Comparison of ENCODE assay signal across 9 cellular contexts in the genomic region with DNA sequence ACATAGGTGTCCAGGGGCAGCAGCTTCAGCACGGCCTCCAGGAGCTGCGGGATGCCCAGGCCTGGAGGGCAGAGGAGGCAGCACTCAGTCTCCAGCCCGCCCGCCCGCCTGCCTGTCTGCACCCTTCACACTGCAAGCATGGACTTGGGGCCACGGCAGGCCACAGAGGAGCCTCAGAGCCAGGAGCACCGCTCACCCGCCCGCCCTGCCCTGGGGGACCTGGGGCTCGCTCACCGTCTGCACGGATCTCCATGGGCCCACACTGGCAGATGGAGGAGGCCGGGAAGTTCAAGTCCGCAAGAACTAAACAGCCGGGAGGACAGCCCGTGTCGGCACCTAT. TPM values are rescaled to one million over a fixed set of nuclear protein-coding genes. Genes with fewer than 3 reads are reported as not detected.
A peak's percentile ranks its signal among the peaks of the same experiment; 100 is the strongest.
DNase-seq lines count a peak whose midpoint lies in the region; ATAC-seq, FAIRE-seq and TF ChIP-seq lines count a peak whose summit lies in the region.
"Had no signal": no experiment of that assay in that cellular context is flagged by ENCODE, and none has a peak within 500 bp of the region (broad histone marks: within the 10 kb centered on the region; RNA-seq: fewer than 3 reads in every experiment).

No MANE protein-coding gene starts in this region.

- FAIRE-seq in pancreas (lab: Jason Lieb, UNC) = no peak
- FAIRE-seq: islet of Langerhans had no signal

- ATAC-seq in DND-41 (ENCODE audit: insufficient read depth, low read depth) = no peak
- no peak for ATAC-seq in pancreas
- ATAC-seq in GM21723 (IDR thresholded peaks at IDR 0.05; ENCODE audit: unreplicated experiment) = no peak
- ATAC-seq in GM21576 (IDR thresholded peaks at IDR 0.05; ENCODE audit: unreplicated experiment) = no peak
- ATAC-seq in GM21825 (IDR thresholded peaks at IDR 0.05; ENCODE audit: unreplicated experiment) = no peak

- H3K4me3 ChIP-seq in DND-41 (ENCODE audit: low read depth in 1 of 2, low read length in 2 of 2) (peak overlapping the region; percentile 27 to 66; a peak in 3 of 4 replicates), OCI-LY3 (ENCODE audit: low read length) (peak overlapping the region; percentile 94), esophagus muscularis mucosa (peak overlapping the region; percentile 59 to 74 (median 62)), pancreas (peak overlapping the region; percentile 39 to 63 (median 46)), adrenal gland (peak overlapping the region in 1 of 4 donors; percentile 80)

- intact Hi-C loops in esophagus muscularis mucosa (cut with DNase I) = no loop called here
- intact Hi-C loops in pancreas (cut with DNase I) = no loop called here
- intact Hi-C loops in adrenal gland (cut with DNase I) = no loop called here

- H3K36me3 ChIP-seq in DND-41 (ENCODE audit: insufficient read depth, low read length) (0 out of 2 replicates have a peak, but pooled peaks cover 1% of the 10 kb centered on the region), OCI-LY3 (replicated peaks; ENCODE audit: low read depth, low read length) (peaks cover 5% of the 10 kb centered on the region), esophagus muscularis mucosa (peaks cover 0 to 7% (median 4%) of the 10 kb centered on the region in 4 donors), pancreas (no peaks in the 10 kb centered on the region), adrenal gland (replicated peaks in 1 of 2) (no peaks in the 10 kb centered on the region)

- TF ChIP-seq CTCF in DND-41 (IDR thresholded peaks at IDR 0.05; ENCODE audit: borderline replicate concordance, extremely low read depth, low read length, poor library complexity, severe bottlenecking) (no peak), OCI-LY3 (IDR thresholded peaks at IDR 0.05; ENCODE audit: low read depth, low read length) (no peak), esophagus muscularis mucosa (IDR thresholded peaks at IDR 0.05) (no peak), pancreas (IDR thresholded peaks at IDR 0.05) (no peak), adrenal gland (IDR thresholded peaks at IDR 0.05) (no peak)

- no peak for TF ChIP-seq EP300 in esophagus muscularis mucosa (IDR thresholded peaks at IDR 0.05)

- H3K4me2 ChIP-seq in DND-41 (ENCODE audit: insufficient read depth, low read length) (peak overlapping the region; percentile 79), OCI-LY3 (ENCODE audit: low read length) (peak overlapping the region; percentile 95)

- H4K20me1 ChIP-seq in DND-41 (ENCODE audit: insufficient read depth, low read length) (0 out of 2 replicates have a peak, but pooled peaks cover 5% of the 10 kb centered on the region), OCI-LY3 (ENCODE audit: insufficient read depth, low read length) (no peaks in the 10 kb centered on the region)

- TF ChIP-seq POLR2A in esophagus muscularis mucosa (IDR thresholded peaks at IDR 0.05; ENCODE audit: low read depth) (no peak), adrenal gland (IDR thresholded peaks at IDR 0.05) (no peak)

- H3K4me1 ChIP-seq in DND-41 (ENCODE audit: insufficient read depth, low read length) (peaks cover 11% of the 10 kb centered on the region), OCI-LY3 (ENCODE audit: low read length) (peaks cover 8% of the 10 kb centered on the region; the same call in 1 of the 2 replicates), esophagus muscularis mucosa (peaks cover 16 to 23% (median 17%) of the 10 kb centered on the region in 4 donors), pancreas (peaks cover 10 to 20% (median 10%) of the 10 kb centered on the region in 3 donors), adrenal gland (replicated peaks in 1 of 2) (peaks cover 6 to 12% of the 10 kb centered on the region in 2 donors)

- H3K27ac ChIP-seq in DND-41 (ENCODE audit: low read length) (no peak overlapping the region), OCI-LY3 (ENCODE audit: low read length) (peak overlapping the region; percentile 55; the same call in 1 of the 2 replicates), esophagus muscularis mucosa (replicated peaks in 1 of 4) (peak overlapping the region in 2 of 4 donors; percentile 37 to 52), pancreas (no peak overlapping the region), adrenal gland (no peak overlapping the region)

- H3K79me2 ChIP-seq in DND-41 (ENCODE audit: insufficient read depth, low read length) (no peaks in the 10 kb centered on the region), OCI-LY3 (ENCODE audit: low read length) (peaks cover 9% of the 10 kb centered on the region)

- 100% methylated on average over 1 of the region's 17 CpGs for WGBS in esophagus muscularis mucosa
- WGBS in pancreas, 2 donors = 65 to 68% methylated on average over 16 to 17 of the region's 17 CpGs
- 42 to 90% (median 60%) methylated on average over 2 to 17 of the region's 17 CpGs for whole genome bisulfite sequencing in adrenal gland, 4 donors

- DNase-seq in DND-41 = no peak
- no peak for DNase-seq in esophagus muscularis mucosa (ENCODE audit: extremely low spot score)
- DNase-seq in pancreas = no peak
- no peak for DNase-seq in adrenal gland

- H3K9me3 ChIP-seq in DND-41 (ENCODE audit: insufficient read depth, low read length, severe bottlenecking) = no peaks in the 10 kb centered on the region
- H3K9me3 ChIP-seq in OCI-LY3 (ENCODE audit: insufficient read depth, low read length) = no peaks in the 10 kb centered on the region
- H3K9me3 ChIP-seq in esophagus muscularis mucosa = no peaks in the 10 kb centered on the region
- no peaks in the 10 kb centered on the region for H3K9me3 ChIP-seq in pancreas
- no peaks in the 10 kb centered on the region for H3K9me3 ChIP-seq in adrenal gland (replicated peaks in 1 of 3)

- H2AFZ ChIP-seq in DND-41 (ENCODE audit: low read depth, low read length) (no peak overlapping the region), OCI-LY3 (ENCODE audit: low read depth, low read length) (no peak overlapping the region)

- H3K9ac ChIP-seq in DND-41 (ENCODE audit: low read depth, low read length) = peak overlapping the region; percentile 60
- peak overlapping the region; percentile 96 for H3K9ac ChIP-seq in OCI-LY3 (ENCODE audit: low read length)

- H3K27me3 ChIP-seq in DND-41 (ENCODE audit: insufficient read depth, low read length, poor library complexity) (no peaks in the 10 kb centered on the region), OCI-LY3 (ENCODE audit: low read depth, low read length) (no peaks in the 10 kb centered on the region), esophagus muscularis mucosa (peaks cover 0 to 53% (median 10%) of the 10 kb centered on the region in 4 donors), pancreas (no peaks in the 10 kb centered on the region), adrenal gland (no peaks in the 10 kb centered on the region)

RNA-seq across cellular contexts. Expression of a gene that starts 0.9 kb away (rescaled TPM):
- 10 to 100 TPM in 2 of 4 donors, 1 to 10 TPM in 2; 7.9 to 12.2 (median 10.5) TPM for total RNA-seq in esophagus muscularis mucosa
- total RNA-seq in pancreas = 10 to 100 TPM in 2 of 6 donors, 1 to 10 TPM in 4; 6.3 to 19.2 (median 6.7) TPM
- 10 to 100 TPM; 18.0 to 18.6 TPM for polyA plus RNA-seq in pancreas
- total RNA-seq in adrenal gland = 10 to 100 TPM in 7 of 8 donors, 1 to 10 TPM in 1; 6.9 to 47.9 (median 15.8) TPM
- 10 to 100 TPM in 2 of 3 donors, 1 to 10 TPM in 1; 4.8 to 35.7 (median 22.6) TPM for polyA plus RNA-seq in adrenal gland

RNA-seq across cellular contexts. Expression of a gene that starts 9.8 kb away (rescaled TPM):
- total RNA-seq in esophagus muscularis mucosa = not detected
- total RNA-seq in pancreas = not detected
- not detected for polyA plus RNA-seq in pancreas
- total RNA-seq in adrenal gland = under 1 TPM in 1 of 8 donors, not detected in 7; 0.46 TPM
- polyA plus RNA-seq in adrenal gland = under 1 TPM in 2 of 3 donors, not detected in 1; 0.44 to 0.88 TPM

RNA-seq across cellular contexts. Expression of a gene that starts 16.2 kb away (rescaled TPM):
- total RNA-seq in esophagus muscularis mucosa = 10 to 100 TPM; 64.0 to 77.7 (median 73.2) TPM
- 10 to 100 TPM; 32.4 to 47.2 (median 36.1) TPM for total RNA-seq in pancreas
- polyA plus RNA-seq in pancreas = 10 to 100 TPM; 43.0 to 69.2 TPM
- total RNA-seq in adrenal gland = 100 to 1,000 TPM; 133 to 280 (median 157) TPM
- polyA plus RNA-seq in adrenal gland = 100 to 1,000 TPM in 2 of 3 donors, 10 to 100 TPM in 1; 74.4 to 126 (median 126) TPM

RNA-seq across cellular contexts. Expression of a gene that starts 20.2 kb away (rescaled TPM):
- total RNA-seq in esophagus muscularis mucosa (1 to 10 TPM; 1.6 to 3.6 (median 2.3) TPM), pancreas (1 to 10 TPM in 4 of 6 donors, under 1 TPM in 2; 0.75 to 7.0 (median 2.3) TPM), adrenal gland (10 to 100 TPM in 2 of 8 donors, 1 to 10 TPM in 2, not detected in 4; 1.4 to 21.5 (median 12.4) TPM)
- polyA plus RNA-seq in pancreas (10 to 100 TPM in 1 of 2 donors, 1 to 10 TPM in 1; 3.7 to 17.8 TPM), adrenal gland (10 to 100 TPM in 2 of 3 donors, 1 to 10 TPM in 1; 6.0 to 30.7 (median 18.3) TPM)

RNA-seq across cellular contexts. Expression of a gene that starts 22.1 kb away (rescaled TPM):
- 10 to 100 TPM; 10.1 to 15.0 (median 14.3) TPM for total RNA-seq in esophagus muscularis mucosa
- 1 to 10 TPM; 2.8 to 4.9 (median 3.4) TPM for total RNA-seq in pancreas
- polyA plus RNA-seq in pancreas = 1 to 10 TPM; 6.4 to 9.9 TPM
- 10 to 100 TPM in 3 of 8 donors, 1 to 10 TPM in 5; 4.5 to 34.4 (median 7.7) TPM for total RNA-seq in adrenal gland
- 10 to 100 TPM in 1 of 3 donors, 1 to 10 TPM in 2; 1.0 to 10.6 (median 5.5) TPM for polyA plus RNA-seq in adrenal gland
